Comparison of ENCODE assay signal across 11 cellular contexts in genomic region chr14:50225067-50225973, GRCh38. TPM values are rescaled to one million over a fixed set of nuclear protein-coding genes. Genes with fewer than 3 reads are reported as not detected.
A peak's percentile ranks its signal among the peaks of the same experiment; 100 is the strongest.
DNase-seq lines count a peak whose midpoint lies in the region; ATAC-seq and TF ChIP-seq lines count a peak whose summit lies in the region.
"Had no signal": no experiment of that assay in that cellular context is flagged by ENCODE, and none has a peak within 500 bp of the region (broad histone marks: within the 10 kb centered on the region; RNA-seq: fewer than 3 reads in every experiment).

No MANE protein-coding gene starts in this region.

- DNase-seq in CD14-positive monocyte (ENCODE audit: low spot score) (no peak), OCI-LY7 (ENCODE audit: low spot score) (no peak), fibroblast of mammary gland (ENCODE audit: low read depth) (peak; percentile 94), omental fat pad (ENCODE audit: low spot score) (no peak), HK-2 (ENCODE audit: unreplicated experiment) (no peak), erythroblast (lab: John Stamatoyannopoulos, UW) (no peak)
- DNase-seq: activated CD8-positive, alpha-beta memory T cell treated with anti-CD3 and anti-CD28 coated beads for 24 hours; MM.1S; uterus had no signal

- intact Hi-C loops in CD14-positive monocyte (cut with micrococcal nuclease) (no loop called here), OCI-LY7 (cut with micrococcal nuclease; ENCODE audit: unreplicated experiment) (no loop called here)

- H3K27ac Mint-ChIP-seq in CD14-positive monocyte = peak overlapping the region in 5 of 7 donors; percentile 18 to 86 (median 71)

- no peak overlapping the region for H2AFZ ChIP-seq in OCI-LY7 (ENCODE audit: low read length)

- POLR2A ChIA-PET in OCI-LY7 (lab: Charles Lee) = interaction anchor here (0.6 to 1.6 kb wide), 4 partner anchors 13 to 226 kb away, joined by 3 to 6 read pairs (median 4); no protein-coding TSS in a partner anchor

- no peaks in the 10 kb centered on the region for H3K27me3 Mint-ChIP-seq in CD14-positive monocyte (ENCODE audit: low read depth in 3 of 3)

- peaks cover 16% of the 10 kb centered on the region for H3K9me3 ChIP-seq in OCI-LY7 (ENCODE audit: low read length)
- H3K9me3 ChIP-seq: uterus had no signal

- H3K4me1 Mint-ChIP-seq in CD14-positive monocyte = peaks cover 52% of the 10 kb centered on the region

- peaks cover 14 to 18% of the 10 kb centered on the region in 2 donors for H3K36me3 Mint-ChIP-seq in CD14-positive monocyte

- peaks cover 56% of the 10 kb centered on the region for H3K79me2 ChIP-seq in OCI-LY7 (ENCODE audit: insufficient read depth, low read depth, low read length)

- H3K4me1 ChIP-seq in OCI-LY7 (ENCODE audit: insufficient read depth, low read length, poor library complexity, severe bottlenecking) = peaks cover 14% of the 10 kb centered on the region

- ATAC-seq in omental fat pad (ENCODE audit: low FRiP score) (peak; percentile 86), HG03439 (IDR thresholded peaks at IDR 0.05; ENCODE audit: unreplicated experiment) (no peak), GM21367 (IDR thresholded peaks at IDR 0.05; ENCODE audit: unreplicated experiment) (no peak)

- no peaks in the 10 kb centered on the region for H3K9me3 Mint-ChIP-seq in CD14-positive monocyte

- H3K4me3 ChIP-seq in OCI-LY7 (ENCODE audit: low read depth, low read length, poor library complexity, severe bottlenecking) (no peak overlapping the region), fibroblast of mammary gland (ENCODE audit: control insufficient read depth, low read depth, low read length) (no peak overlapping the region)
- H3K4me3 ChIP-seq: uterus had no signal

- no TSS peak for BruUV-seq in OCI-LY7 (replicated peaks; lab: Mats Ljungman, UMichigan)

- H3K4me3 Mint-ChIP-seq in CD14-positive monocyte = no peak overlapping the region

- H3K27ac ChIP-seq in OCI-LY7 (ENCODE audit: low read depth, low read length, poor library complexity, severe bottlenecking) = no peak overlapping the region

- peaks cover 13% of the 10 kb centered on the region for H3K36me3 ChIP-seq in OCI-LY7 (ENCODE audit: insufficient read depth, low read length)
- H3K36me3 ChIP-seq: uterus had no signal

- no peaks in the 10 kb centered on the region for H4K20me1 ChIP-seq in OCI-LY7 (ENCODE audit: insufficient read depth, low read length)

- no peaks in the 10 kb centered on the region for H3K9me2 ChIP-seq in OCI-LY7 (ENCODE audit: insufficient read depth, low read length)

- peak overlapping the region; percentile 5; the same call in 1 of the 2 replicates for H3K4me2 ChIP-seq in OCI-LY7 (ENCODE audit: low read length)

- TF ChIP-seq CTCF in CD14-positive monocyte (IDR thresholded peaks at IDR 0.05) (no peak), OCI-LY7 (conservative IDR thresholded peaks at IDR 0.05; ENCODE audit: low read length) (no peak), fibroblast of mammary gland (conservative IDR thresholded peaks at IDR 0.05; ENCODE audit: control insufficient read depth, insufficient read depth, low read depth, low read length) (no peak), omental fat pad (IDR thresholded peaks at IDR 0.05) (no peak)

- CTCF ChIA-PET in OCI-LY7 (lab: Charles Lee; ENCODE audit: unreplicated experiment) = no interaction called here

- no peak for TF ChIP-seq POLR2A in erythroblast (IDR thresholded peaks at IDR 0.05; ENCODE audit: low read length)

RNA-seq across cellular contexts. Expression of gene SOS2, which starts 6.1 kb away (rescaled TPM):
- 10 to 100 TPM in 1 of 2 donors, 1 to 10 TPM in 1; 9.3 to 12.0 TPM for polyA plus RNA-seq in CD14-positive monocyte
- 13.5 and 16.5 TPM in 2 replicates for total RNA-seq in OCI-LY7 (2014; rRNA removed; shearing (Covaris generic))
- total RNA-seq in OCI-LY7 (2022) = 25.2 and 34.7 TPM in 2 replicates
- 10 to 100 TPM; 31.3 to 53.0 (median 32.2) TPM for total RNA-seq in omental fat pad
